1 cellular context compared by ENCODE assay signal in the genomic region with DNA sequence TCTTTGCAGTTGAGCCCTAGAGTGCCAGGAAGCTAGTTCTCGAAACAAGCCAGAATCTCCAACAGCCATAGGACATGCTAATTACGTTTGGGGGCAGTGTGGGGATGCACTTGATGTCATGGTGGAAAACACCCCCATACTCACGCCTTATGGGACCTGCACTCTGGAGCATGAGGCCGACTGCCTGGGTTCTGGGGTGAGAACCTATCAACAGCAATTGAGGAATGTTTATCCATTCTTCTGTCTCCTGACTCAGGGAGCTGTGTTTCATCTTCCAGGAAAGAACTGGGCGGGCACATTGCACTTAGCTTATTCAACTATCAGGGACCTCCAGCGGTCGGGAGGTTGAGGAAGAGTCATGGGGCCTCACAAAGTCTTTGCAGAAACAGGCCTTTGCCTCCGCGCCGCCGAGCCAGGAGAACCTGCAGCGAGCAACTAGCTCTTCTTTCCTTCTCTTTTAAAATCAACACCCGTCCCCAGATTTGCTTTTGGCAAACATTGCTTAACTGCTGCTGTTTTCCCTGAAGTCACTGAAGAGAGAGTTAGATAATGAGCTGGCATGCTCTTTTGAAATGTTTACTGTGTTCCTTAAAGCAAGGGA.
A peak's percentile ranks its signal among the peaks of the same experiment; 100 is the strongest.
TF ChIP-seq lines count a peak whose summit lies in the region.

No MANE protein-coding gene starts in this region.

TF ChIP-seq in HepG2, 621 proteins besides CTCF, POLR2A, EP300 and RAD21 (continued from another document and continues in another):
- TF ChIP-seq, protein P1, sequence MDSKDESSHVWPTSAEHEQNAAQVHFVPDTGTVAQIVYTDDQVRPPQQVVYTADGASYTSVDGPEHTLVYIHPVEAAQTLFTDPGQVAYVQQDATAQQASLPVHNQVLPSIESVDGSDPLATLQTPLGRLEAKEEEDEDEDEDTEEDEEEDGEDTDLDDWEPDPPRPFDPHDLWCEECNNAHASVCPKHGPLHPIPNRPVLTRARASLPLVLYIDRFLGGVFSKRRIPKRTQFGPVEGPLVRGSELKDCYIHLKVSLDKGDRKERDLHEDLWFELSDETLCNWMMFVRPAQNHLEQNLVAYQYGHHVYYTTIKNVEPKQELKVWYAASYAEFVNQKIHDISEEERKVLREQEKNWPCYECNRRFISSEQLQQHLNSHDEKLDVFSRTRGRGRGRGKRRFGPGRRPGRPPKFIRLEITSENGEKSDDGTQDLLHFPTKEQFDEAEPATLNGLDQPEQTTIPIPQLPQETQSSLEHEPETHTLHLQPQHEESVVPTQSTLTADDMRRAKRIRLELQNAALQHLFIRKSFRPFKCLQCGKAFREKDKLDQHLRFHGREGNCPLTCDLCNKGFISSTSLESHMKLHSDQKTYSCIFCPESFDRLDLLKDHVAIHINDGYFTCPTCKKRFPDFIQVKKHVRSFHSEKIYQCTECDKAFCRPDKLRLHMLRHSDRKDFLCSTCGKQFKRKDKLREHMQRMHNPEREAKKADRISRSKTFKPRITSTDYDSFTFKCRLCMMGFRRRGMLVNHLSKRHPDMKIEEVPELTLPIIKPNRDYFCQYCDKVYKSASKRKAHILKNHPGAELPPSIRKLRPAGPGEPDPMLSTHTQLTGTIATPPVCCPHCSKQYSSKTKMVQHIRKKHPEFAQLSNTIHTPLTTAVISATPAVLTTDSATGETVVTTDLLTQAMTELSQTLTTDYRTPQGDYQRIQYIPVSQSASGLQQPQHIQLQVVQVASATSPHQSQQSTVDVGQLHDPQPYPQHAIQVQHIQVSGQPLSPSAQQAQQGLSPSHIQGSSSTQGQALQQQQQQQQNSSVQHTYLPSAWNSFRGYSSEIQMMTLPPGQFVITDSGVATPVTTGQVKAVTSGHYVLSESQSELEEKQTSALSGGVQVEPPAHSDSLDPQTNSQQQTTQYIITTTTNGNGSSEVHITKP (CRISPR knock-in tag; IDR thresholded peaks at IDR 0.05; ENCODE audit: low read depth) = 0 out of 2 replicates have a peak, but pooled peaks have one; percentile 15
- TF ChIP-seq MYC (CRISPR knock-in tag; IDR thresholded peaks at IDR 0.05; ENCODE audit: borderline replicate concordance) = peak; percentile 49; the same call in 1 of the 2 replicates
- TF ChIP-seq NFYB (CRISPR knock-in tag; IDR thresholded peaks at IDR 0.05) = no peak
- no peak for TF ChIP-seq ZNF101 (CRISPR knock-in tag; IDR thresholded peaks at IDR 0.05; ENCODE audit: borderline replicate concordance, low read depth)
- TF ChIP-seq KLF15 (CRISPR knock-in tag; IDR thresholded peaks at IDR 0.05; ENCODE audit: borderline replicate concordance) = no peak
- TF ChIP-seq PRMT3 (CRISPR knock-in tag; IDR thresholded peaks at IDR 0.05; ENCODE audit: borderline replicate concordance, low read depth) = no peak
- no peak for TF ChIP-seq ISX (CRISPR knock-in tag; conservative IDR thresholded peaks at IDR 0.05)
- TF ChIP-seq, protein P2, sequence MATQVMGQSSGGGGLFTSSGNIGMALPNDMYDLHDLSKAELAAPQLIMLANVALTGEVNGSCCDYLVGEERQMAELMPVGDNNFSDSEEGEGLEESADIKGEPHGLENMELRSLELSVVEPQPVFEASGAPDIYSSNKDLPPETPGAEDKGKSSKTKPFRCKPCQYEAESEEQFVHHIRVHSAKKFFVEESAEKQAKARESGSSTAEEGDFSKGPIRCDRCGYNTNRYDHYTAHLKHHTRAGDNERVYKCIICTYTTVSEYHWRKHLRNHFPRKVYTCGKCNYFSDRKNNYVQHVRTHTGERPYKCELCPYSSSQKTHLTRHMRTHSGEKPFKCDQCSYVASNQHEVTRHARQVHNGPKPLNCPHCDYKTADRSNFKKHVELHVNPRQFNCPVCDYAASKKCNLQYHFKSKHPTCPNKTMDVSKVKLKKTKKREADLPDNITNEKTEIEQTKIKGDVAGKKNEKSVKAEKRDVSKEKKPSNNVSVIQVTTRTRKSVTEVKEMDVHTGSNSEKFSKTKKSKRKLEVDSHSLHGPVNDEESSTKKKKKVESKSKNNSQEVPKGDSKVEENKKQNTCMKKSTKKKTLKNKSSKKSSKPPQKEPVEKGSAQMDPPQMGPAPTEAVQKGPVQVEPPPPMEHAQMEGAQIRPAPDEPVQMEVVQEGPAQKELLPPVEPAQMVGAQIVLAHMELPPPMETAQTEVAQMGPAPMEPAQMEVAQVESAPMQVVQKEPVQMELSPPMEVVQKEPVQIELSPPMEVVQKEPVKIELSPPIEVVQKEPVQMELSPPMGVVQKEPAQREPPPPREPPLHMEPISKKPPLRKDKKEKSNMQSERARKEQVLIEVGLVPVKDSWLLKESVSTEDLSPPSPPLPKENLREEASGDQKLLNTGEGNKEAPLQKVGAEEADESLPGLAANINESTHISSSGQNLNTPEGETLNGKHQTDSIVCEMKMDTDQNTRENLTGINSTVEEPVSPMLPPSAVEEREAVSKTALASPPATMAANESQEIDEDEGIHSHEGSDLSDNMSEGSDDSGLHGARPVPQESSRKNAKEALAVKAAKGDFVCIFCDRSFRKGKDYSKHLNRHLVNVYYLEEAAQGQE (IDR thresholded peaks at IDR 0.05; ENCODE audit: borderline replicate concordance in 1 of 2, low read depth in 1 of 2, low read length in 2 of 2) = 0 out of 4 replicates have a peak, but pooled peaks of 1 of the 2 experiments have one; percentile 41
- TF ChIP-seq, protein P3, sequence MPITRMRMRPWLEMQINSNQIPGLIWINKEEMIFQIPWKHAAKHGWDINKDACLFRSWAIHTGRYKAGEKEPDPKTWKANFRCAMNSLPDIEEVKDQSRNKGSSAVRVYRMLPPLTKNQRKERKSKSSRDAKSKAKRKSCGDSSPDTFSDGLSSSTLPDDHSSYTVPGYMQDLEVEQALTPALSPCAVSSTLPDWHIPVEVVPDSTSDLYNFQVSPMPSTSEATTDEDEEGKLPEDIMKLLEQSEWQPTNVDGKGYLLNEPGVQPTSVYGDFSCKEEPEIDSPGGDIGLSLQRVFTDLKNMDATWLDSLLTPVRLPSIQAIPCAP (CRISPR knock-in tag; IDR thresholded peaks at IDR 0.05; ENCODE audit: low read depth) = no peak
- TF ChIP-seq, protein P4, sequence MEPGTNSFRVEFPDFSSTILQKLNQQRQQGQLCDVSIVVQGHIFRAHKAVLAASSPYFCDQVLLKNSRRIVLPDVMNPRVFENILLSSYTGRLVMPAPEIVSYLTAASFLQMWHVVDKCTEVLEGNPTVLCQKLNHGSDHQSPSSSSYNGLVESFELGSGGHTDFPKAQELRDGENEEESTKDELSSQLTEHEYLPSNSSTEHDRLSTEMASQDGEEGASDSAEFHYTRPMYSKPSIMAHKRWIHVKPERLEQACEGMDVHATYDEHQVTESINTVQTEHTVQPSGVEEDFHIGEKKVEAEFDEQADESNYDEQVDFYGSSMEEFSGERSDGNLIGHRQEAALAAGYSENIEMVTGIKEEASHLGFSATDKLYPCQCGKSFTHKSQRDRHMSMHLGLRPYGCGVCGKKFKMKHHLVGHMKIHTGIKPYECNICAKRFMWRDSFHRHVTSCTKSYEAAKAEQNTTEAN (CRISPR knock-in tag; conservative IDR thresholded peaks at IDR 0.05) = peak; percentile 67
- peak; percentile 77 for TF ChIP-seq SMAD3 (CRISPR knock-in tag; IDR thresholded peaks at IDR 0.05)
- TF ChIP-seq, protein P5, sequence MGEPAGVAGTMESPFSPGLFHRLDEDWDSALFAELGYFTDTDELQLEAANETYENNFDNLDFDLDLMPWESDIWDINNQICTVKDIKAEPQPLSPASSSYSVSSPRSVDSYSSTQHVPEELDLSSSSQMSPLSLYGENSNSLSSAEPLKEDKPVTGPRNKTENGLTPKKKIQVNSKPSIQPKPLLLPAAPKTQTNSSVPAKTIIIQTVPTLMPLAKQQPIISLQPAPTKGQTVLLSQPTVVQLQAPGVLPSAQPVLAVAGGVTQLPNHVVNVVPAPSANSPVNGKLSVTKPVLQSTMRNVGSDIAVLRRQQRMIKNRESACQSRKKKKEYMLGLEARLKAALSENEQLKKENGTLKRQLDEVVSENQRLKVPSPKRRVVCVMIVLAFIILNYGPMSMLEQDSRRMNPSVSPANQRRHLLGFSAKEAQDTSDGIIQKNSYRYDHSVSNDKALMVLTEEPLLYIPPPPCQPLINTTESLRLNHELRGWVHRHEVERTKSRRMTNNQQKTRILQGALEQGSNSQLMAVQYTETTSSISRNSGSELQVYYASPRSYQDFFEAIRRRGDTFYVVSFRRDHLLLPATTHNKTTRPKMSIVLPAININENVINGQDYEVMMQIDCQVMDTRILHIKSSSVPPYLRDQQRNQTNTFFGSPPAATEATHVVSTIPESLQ (CRISPR knock-in tag; conservative IDR thresholded peaks at IDR 0.05) = no peak
- no peak for TF ChIP-seq KDM2A (CRISPR knock-in tag; IDR thresholded peaks at IDR 0.05; ENCODE audit: borderline replicate concordance, low read depth)
- no peak for TF ChIP-seq ZNF562 (CRISPR knock-in tag; IDR thresholded peaks at IDR 0.05; ENCODE audit: borderline replicate concordance)
- peak; percentile 66 for TF ChIP-seq SKI (IDR thresholded peaks at IDR 0.05; ENCODE audit: partially characterized antibody)
- TF ChIP-seq NPAS2 (CRISPR knock-in tag; IDR thresholded peaks at IDR 0.05; ENCODE audit: borderline replicate concordance) = no peak
- no peak for TF ChIP-seq SIX4 (CRISPR knock-in tag; IDR thresholded peaks at IDR 0.05)
- TF ChIP-seq, protein P6, sequence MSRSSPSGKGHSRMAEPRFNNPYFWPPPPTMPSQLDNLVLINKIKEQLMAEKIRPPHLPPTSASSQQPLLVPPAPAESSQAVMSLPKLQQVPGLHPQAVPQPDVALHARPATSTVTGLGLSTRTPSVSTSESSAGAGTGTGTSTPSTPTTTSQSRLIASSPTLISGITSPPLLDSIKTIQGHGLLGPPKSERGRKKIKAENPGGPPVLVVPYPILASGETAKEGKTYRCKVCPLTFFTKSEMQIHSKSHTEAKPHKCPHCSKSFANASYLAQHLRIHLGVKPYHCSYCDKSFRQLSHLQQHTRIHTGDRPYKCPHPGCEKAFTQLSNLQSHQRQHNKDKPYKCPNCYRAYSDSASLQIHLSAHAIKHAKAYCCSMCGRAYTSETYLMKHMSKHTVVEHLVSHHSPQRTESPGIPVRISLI (CRISPR knock-in tag; IDR thresholded peaks at IDR 0.05; ENCODE audit: borderline replicate concordance) = no peak
- TF ChIP-seq CENPT (CRISPR knock-in tag; IDR thresholded peaks at IDR 0.05; ENCODE audit: low read depth) = no peak
- TF ChIP-seq ZFX (CRISPR knock-in tag; IDR thresholded peaks at IDR 0.05; ENCODE audit: low read depth) = peak; percentile 75
- TF ChIP-seq, protein P7, sequence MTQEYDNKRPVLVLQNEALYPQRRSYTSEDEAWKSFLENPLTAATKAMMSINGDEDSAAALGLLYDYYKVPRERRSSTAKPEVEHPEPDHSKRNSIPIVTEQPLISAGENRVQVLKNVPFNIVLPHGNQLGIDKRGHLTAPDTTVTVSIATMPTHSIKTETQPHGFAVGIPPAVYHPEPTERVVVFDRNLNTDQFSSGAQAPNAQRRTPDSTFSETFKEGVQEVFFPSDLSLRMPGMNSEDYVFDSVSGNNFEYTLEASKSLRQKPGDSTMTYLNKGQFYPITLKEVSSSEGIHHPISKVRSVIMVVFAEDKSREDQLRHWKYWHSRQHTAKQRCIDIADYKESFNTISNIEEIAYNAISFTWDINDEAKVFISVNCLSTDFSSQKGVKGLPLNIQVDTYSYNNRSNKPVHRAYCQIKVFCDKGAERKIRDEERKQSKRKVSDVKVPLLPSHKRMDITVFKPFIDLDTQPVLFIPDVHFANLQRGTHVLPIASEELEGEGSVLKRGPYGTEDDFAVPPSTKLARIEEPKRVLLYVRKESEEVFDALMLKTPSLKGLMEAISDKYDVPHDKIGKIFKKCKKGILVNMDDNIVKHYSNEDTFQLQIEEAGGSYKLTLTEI (CRISPR knock-in tag; conservative IDR thresholded peaks at IDR 0.05) = no peak
- TF ChIP-seq RFX3 (CRISPR knock-in tag; IDR thresholded peaks at IDR 0.05) = no peak
- TF ChIP-seq SP4 (CRISPR knock-in tag; IDR thresholded peaks at IDR 0.05) = no peak
- TF ChIP-seq, protein P8, sequence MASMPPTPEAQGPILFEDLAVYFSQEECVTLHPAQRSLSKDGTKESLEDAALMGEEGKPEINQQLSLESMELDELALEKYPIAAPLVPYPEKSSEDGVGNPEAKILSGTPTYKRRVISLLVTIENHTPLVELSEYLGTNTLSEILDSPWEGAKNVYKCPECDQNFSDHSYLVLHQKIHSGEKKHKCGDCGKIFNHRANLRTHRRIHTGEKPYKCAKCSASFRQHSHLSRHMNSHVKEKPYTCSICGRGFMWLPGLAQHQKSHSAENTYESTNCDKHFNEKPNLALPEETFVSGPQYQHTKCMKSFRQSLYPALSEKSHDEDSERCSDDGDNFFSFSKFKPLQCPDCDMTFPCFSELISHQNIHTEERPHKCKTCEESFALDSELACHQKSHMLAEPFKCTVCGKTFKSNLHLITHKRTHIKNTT (CRISPR knock-in tag; IDR thresholded peaks at IDR 0.05) = no peak
- TF ChIP-seq ZBTB1 (CRISPR knock-in tag; IDR thresholded peaks at IDR 0.05; ENCODE audit: borderline replicate concordance) = no peak
- TF ChIP-seq HNRNPH1 (optimal IDR thresholded peaks at IDR 0.05; ENCODE audit: low read depth, low read length) = no peak
- no peak for TF ChIP-seq TOE1 (CRISPR knock-in tag; IDR thresholded peaks at IDR 0.05)
- TF ChIP-seq, protein P9, sequence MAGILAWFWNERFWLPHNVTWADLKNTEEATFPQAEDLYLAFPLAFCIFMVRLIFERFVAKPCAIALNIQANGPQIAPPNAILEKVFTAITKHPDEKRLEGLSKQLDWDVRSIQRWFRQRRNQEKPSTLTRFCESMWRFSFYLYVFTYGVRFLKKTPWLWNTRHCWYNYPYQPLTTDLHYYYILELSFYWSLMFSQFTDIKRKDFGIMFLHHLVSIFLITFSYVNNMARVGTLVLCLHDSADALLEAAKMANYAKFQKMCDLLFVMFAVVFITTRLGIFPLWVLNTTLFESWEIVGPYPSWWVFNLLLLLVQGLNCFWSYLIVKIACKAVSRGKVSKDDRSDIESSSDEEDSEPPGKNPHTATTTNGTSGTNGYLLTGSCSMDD (CRISPR knock-in tag; IDR thresholded peaks at IDR 0.05) = no peak
- no peak; the same call in 1 of the 2 replicates for TF ChIP-seq ZNF317 (CRISPR knock-in tag; IDR thresholded peaks at IDR 0.05)
- 0 out of 2 replicates have a peak, but pooled peaks have one; percentile 36 for TF ChIP-seq ZNF839 (CRISPR knock-in tag; IDR thresholded peaks at IDR 0.05; ENCODE audit: borderline replicate concordance)
- TF ChIP-seq ZNF567 (CRISPR knock-in tag; IDR thresholded peaks at IDR 0.05; ENCODE audit: borderline replicate concordance) = no peak
- peak; percentile 93 for TF ChIP-seq GATAD2A (CRISPR knock-in tag; IDR thresholded peaks at IDR 0.05)
- no peak for TF ChIP-seq SRF (IDR thresholded peaks at IDR 0.05; ENCODE audit: low read depth, low read length)
- no peak for TF ChIP-seq AKAP8 (CRISPR knock-in tag; IDR thresholded peaks at IDR 0.05)
- peak; percentile 61; the same call in 1 of the 2 replicates for TF ChIP-seq ZNF605 (CRISPR knock-in tag; IDR thresholded peaks at IDR 0.05)
- TF ChIP-seq, protein P10, sequence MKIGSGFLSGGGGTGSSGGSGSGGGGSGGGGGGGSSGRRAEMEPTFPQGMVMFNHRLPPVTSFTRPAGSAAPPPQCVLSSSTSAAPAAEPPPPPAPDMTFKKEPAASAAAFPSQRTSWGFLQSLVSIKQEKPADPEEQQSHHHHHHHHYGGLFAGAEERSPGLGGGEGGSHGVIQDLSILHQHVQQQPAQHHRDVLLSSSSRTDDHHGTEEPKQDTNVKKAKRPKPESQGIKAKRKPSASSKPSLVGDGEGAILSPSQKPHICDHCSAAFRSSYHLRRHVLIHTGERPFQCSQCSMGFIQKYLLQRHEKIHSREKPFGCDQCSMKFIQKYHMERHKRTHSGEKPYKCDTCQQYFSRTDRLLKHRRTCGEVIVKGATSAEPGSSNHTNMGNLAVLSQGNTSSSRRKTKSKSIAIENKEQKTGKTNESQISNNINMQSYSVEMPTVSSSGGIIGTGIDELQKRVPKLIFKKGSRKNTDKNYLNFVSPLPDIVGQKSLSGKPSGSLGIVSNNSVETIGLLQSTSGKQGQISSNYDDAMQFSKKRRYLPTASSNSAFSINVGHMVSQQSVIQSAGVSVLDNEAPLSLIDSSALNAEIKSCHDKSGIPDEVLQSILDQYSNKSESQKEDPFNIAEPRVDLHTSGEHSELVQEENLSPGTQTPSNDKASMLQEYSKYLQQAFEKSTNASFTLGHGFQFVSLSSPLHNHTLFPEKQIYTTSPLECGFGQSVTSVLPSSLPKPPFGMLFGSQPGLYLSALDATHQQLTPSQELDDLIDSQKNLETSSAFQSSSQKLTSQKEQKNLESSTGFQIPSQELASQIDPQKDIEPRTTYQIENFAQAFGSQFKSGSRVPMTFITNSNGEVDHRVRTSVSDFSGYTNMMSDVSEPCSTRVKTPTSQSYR (CRISPR knock-in tag; IDR thresholded peaks at IDR 0.05; ENCODE audit: borderline replicate concordance) = no peak; the same call in 1 of the 2 replicates
